Comparison of ENCODE assay signal across 1 cellular context in the genomic region with DNA sequence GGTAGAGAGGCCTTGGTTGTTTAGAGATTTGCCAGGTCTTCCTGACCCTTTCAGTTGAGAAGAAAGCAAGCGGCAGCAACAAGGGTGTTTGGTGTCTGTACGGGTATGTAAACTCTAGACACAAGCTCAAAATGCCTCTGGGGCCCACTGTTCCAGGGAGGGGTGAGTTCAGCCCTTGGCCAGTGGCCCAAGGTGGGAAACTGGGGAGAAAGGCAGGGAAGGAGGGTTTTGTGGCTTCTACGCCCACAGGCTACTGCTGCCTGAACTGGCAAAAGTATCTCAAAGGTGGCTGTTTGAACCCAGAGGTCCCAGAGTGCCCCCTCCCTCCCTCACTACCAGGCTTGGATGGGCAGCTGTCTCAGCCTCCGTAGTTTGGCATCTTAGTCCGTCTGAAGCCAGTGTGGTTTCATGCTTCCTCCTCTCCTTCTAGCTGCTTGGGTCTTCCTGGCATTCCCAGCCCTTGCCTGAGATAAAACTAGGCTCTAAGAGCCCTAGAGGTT.
TF ChIP-seq lines count a peak whose summit lies in the region.

No MANE protein-coding gene starts in this region.

TF ChIP-seq in K562, 482 proteins besides CTCF, POLR2A, EP300 and RAD21:
- TF ChIP-seq, protein P1, sequence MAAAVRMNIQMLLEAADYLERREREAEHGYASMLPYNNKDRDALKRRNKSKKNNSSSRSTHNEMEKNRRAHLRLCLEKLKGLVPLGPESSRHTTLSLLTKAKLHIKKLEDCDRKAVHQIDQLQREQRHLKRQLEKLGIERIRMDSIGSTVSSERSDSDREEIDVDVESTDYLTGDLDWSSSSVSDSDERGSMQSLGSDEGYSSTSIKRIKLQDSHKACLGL (CRISPR knock-in tag; IDR thresholded peaks at IDR 0.05; ENCODE audit: borderline replicate concordance, poor library complexity, severe bottlenecking): no peak
- TF ChIP-seq, protein P2, sequence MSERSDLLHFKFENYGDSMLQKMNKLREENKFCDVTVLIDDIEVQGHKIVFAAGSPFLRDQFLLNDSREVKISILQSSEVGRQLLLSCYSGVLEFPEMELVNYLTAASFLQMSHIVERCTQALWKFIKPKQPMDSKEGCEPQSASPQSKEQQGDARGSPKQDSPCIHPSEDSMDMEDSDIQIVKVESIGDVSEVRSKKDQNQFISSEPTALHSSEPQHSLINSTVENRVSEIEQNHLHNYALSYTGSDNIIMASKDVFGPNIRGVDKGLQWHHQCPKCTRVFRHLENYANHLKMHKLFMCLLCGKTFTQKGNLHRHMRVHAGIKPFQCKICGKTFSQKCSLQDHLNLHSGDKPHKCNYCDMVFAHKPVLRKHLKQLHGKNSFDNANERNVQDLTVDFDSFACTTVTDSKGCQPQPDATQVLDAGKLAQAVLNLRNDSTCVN (CRISPR knock-in tag; IDR thresholded peaks at IDR 0.05): no peak
- TF ChIP-seq MTA1 (IDR thresholded peaks at IDR 0.05; ENCODE audit: borderline replicate concordance): no peak
- TF ChIP-seq ZNF408 (CRISPR knock-in tag; IDR thresholded peaks at IDR 0.05; ENCODE audit: low read depth): no peak
- TF ChIP-seq ZNF217 (CRISPR knock-in tag; IDR thresholded peaks at IDR 0.05): no peak
- TF ChIP-seq, protein P3, sequence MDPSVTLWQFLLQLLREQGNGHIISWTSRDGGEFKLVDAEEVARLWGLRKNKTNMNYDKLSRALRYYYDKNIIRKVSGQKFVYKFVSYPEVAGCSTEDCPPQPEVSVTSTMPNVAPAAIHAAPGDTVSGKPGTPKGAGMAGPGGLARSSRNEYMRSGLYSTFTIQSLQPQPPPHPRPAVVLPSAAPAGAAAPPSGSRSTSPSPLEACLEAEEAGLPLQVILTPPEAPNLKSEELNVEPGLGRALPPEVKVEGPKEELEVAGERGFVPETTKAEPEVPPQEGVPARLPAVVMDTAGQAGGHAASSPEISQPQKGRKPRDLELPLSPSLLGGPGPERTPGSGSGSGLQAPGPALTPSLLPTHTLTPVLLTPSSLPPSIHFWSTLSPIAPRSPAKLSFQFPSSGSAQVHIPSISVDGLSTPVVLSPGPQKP (CRISPR knock-in tag; IDR thresholded peaks at IDR 0.05): no peak
- TF ChIP-seq ZNF184 (CRISPR knock-in tag; IDR thresholded peaks at IDR 0.05): no peak
- TF ChIP-seq SP1 (CRISPR knock-in tag; IDR thresholded peaks at IDR 0.05): no peak
- no peak for TF ChIP-seq XRCC4 (IDR thresholded peaks at IDR 0.05; ENCODE audit: extremely low read depth, insufficient read depth, insufficient read length)
- TF ChIP-seq, protein P4, sequence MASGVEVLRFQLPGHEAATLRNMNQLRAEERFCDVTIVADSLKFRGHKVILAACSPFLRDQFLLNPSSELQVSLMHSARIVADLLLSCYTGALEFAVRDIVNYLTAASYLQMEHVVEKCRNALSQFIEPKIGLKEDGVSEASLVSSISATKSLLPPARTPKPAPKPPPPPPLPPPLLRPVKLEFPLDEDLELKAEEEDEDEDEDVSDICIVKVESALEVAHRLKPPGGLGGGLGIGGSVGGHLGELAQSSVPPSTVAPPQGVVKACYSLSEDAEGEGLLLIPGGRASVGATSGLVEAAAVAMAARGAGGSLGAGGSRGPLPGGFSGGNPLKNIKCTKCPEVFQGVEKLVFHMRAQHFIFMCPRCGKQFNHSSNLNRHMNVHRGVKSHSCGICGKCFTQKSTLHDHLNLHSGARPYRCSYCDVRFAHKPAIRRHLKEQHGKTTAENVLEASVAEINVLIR (CRISPR knock-in tag; IDR thresholded peaks at IDR 0.05): no peak
- no peak for TF ChIP-seq NCOA4 (IDR thresholded peaks at IDR 0.05; ENCODE audit: partially characterized antibody)
- no peak for TF ChIP-seq SMC3 (conservative IDR thresholded peaks at IDR 0.05; ENCODE audit: insufficient read depth, low read depth, low read length)
- no peak for TF ChIP-seq HCFC1 (IDR thresholded peaks at IDR 0.05; ENCODE audit: low read depth, low read length)
- TF ChIP-seq ZNF3 (CRISPR knock-in tag; IDR thresholded peaks at IDR 0.05): no peak
TF ChIP-seq in K562: peak in this region for 0.
